In the genomic region with DNA sequence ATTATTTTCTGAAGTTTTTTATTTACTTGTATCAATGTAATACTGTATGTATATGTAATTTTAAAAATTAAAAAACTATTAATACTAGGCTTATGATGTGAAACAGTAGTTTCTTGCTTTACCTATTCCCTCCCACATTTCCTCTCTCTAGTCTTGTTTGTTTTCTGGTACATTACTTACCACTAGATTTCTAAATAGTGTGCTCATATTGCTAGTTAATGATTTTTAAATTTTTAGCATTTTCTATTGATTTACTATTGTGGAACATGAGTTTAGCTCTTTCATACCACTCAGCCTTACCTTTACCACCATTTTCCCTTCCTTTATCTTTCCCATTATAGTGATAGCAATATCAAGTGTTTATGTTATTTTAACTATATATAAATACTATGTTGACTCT, we compare ENCODE assay signal across 1 cellular context.
TF ChIP-seq lines count a peak whose summit lies in the region.

No MANE protein-coding gene starts in this region.

TF ChIP-seq in HepG2, 621 proteins besides CTCF, POLR2A, EP300 and RAD21 (continued from another document):
- TF ChIP-seq, protein P1, sequence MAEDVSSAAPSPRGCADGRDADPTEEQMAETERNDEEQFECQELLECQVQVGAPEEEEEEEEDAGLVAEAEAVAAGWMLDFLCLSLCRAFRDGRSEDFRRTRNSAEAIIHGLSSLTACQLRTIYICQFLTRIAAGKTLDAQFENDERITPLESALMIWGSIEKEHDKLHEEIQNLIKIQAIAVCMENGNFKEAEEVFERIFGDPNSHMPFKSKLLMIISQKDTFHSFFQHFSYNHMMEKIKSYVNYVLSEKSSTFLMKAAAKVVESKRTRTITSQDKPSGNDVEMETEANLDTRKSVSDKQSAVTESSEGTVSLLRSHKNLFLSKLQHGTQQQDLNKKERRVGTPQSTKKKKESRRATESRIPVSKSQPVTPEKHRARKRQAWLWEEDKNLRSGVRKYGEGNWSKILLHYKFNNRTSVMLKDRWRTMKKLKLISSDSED (CRISPR knock-in tag; IDR thresholded peaks at IDR 0.05): no peak
- TF ChIP-seq ZNF230 (CRISPR knock-in tag; IDR thresholded peaks at IDR 0.05) (no peak), NFYC (CRISPR knock-in tag; IDR thresholded peaks at IDR 0.05) (no peak)
- TF ChIP-seq, protein P2, sequence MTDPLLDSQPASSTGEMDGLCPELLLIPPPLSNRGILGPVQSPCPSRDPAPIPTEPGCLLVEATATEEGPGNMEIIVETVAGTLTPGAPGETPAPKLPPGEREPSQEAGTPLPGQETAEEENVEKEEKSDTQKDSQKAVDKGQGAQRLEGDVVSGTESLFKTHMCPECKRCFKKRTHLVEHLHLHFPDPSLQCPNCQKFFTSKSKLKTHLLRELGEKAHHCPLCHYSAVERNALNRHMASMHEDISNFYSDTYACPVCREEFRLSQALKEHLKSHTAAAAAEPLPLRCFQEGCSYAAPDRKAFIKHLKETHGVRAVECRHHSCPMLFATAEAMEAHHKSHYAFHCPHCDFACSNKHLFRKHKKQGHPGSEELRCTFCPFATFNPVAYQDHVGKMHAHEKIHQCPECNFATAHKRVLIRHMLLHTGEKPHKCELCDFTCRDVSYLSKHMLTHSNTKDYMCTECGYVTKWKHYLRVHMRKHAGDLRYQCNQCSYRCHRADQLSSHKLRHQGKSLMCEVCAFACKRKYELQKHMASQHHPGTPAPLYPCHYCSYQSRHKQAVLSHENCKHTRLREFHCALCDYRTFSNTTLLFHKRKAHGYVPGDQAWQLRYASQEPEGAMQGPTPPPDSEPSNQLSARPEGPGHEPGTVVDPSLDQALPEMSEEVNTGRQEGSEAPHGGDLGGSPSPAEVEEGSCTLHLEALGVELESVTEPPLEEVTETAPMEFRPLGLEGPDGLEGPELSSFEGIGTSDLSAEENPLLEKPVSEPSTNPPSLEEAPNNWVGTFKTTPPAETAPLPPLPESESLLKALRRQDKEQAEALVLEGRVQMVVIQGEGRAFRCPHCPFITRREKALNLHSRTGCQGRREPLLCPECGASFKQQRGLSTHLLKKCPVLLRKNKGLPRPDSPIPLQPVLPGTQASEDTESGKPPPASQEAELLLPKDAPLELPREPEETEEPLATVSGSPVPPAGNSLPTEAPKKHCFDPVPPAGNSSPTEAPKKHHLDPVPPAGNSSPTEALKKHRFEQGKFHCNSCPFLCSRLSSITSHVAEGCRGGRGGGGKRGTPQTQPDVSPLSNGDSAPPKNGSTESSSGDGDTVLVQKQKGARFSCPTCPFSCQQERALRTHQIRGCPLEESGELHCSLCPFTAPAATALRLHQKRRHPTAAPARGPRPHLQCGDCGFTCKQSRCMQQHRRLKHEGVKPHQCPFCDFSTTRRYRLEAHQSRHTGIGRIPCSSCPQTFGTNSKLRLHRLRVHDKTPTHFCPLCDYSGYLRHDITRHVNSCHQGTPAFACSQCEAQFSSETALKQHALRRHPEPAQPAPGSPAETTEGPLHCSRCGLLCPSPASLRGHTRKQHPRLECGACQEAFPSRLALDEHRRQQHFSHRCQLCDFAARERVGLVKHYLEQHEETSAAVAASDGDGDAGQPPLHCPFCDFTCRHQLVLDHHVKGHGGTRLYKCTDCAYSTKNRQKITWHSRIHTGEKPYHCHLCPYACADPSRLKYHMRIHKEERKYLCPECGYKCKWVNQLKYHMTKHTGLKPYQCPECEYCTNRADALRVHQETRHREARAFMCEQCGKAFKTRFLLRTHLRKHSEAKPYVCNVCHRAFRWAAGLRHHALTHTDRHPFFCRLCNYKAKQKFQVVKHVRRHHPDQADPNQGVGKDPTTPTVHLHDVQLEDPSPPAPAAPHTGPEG (CRISPR knock-in tag; IDR thresholded peaks at IDR 0.05): no peak
